ENCODE assay signal across 7 cellular contexts in the genomic region with DNA sequence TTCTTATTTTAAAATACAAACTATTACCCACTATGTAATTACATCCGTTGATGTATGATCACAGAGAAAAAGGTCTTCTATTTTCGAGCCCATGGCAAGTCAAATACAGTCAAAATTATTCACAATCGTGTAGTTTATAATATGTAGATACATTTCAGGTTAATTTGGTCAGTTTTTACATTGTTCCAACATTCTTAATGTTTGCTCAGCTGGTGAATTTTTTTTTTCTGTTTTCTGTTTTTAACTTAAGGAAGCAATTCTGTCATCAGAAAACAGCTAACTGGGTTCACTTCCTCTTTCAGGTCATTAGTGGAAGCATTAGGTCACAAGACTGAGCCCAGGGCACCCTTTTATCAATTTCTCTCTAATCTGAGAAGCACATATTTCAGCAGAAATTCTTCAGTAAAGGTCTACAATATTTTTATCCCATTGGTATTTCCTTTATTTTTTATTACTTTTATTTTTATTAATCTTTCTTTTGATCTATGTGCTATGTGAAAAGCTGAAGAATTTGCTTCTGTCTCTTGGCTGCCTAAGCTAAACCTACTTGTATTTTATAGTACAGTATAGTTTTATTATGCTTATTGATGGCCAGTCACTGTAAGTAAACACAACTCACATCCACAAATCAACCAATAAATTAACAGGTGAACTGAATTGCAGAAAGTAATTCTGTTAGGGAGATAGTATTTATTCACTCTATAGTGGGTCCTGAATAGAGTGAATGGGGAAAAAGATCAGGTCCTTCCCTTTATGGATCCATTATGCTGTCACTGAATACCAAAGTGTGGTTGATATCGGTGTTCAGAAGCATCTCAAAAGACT.
DNase-seq lines count a peak whose midpoint lies in the region; ATAC-seq and TF ChIP-seq lines count a peak whose summit lies in the region.

No MANE protein-coding gene starts in this region.

- no peaks in the 10 kb centered on the region for H3K9me3 Mint-ChIP-seq in chondrocyte (ENCODE audit: low read depth)

- DNase-seq in RPMI8226: peak; percentile 75
- DNase-seq in pons (ENCODE audit: low spot score): peak; percentile 66
- DNase-seq in kidney glomerular epithelial cell (lab: John Stamatoyannopoulos, UW): no peak
- DNase-seq in nucleus accumbens (lab: John Stamatoyannopoulos, UW): no peak
- no peak for DNase-seq in chondrocyte (ENCODE audit: low spot score)

- ATAC-seq in GM19035 (IDR thresholded peaks at IDR 0.05; ENCODE audit: unreplicated experiment) (peak; percentile 57), HG02884 (IDR thresholded peaks at IDR 0.05; ENCODE audit: unreplicated experiment) (peak; percentile 43)

- H3K4me3 Mint-ChIP-seq in chondrocyte (ENCODE audit: unreplicated experiment): no peak overlapping the region

- no peak overlapping the region for H3K27ac Mint-ChIP-seq in chondrocyte (ENCODE audit: unreplicated experiment)

- H3K4me1 Mint-ChIP-seq in chondrocyte (ENCODE audit: low read depth): peaks cover 16% of the 10 kb centered on the region

- H3K27me3 Mint-ChIP-seq in chondrocyte (ENCODE audit: low read depth): no peaks in the 10 kb centered on the region

- no peak for TF ChIP-seq CTCF in chondrocyte (IDR thresholded peaks at IDR 0.05)

- no peaks in the 10 kb centered on the region for H3K36me3 Mint-ChIP-seq in chondrocyte (ENCODE audit: low read depth)

Comparison
In these comparisons a context has a peak if more than half of its experiments do, and no peak if none do; other contexts are left out.
1. DNase-seq: peak in RPMI8226 (single experiment) and pons (single experiment); none in kidney glomerular epithelial cell (single experiment), nucleus accumbens (0 of 56) and chondrocyte (single experiment).